Comparison of ENCODE assay signal across 1 cellular context in the genomic region with DNA sequence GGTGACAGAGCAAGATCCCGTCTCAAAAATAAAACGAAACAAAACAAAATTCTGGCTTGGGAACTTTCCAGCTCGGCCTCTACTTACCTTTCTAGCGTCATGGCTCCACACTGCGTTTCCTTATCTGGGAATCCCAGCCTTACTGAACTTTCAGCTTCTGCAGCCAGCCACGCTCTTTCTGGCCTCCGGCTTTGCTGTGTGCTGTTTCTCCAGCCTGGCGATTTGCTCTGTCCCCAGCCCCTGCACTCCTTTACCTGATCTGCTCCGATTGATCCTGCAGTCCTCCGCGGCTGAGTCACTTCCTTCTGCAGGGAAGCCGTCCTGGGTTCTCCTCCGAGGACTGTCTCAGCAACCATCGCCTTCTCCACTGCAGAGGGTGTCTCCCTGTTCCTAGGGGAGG.
TF ChIP-seq lines count a peak whose summit lies in the region.

No MANE protein-coding gene starts in this region.

TF ChIP-seq in WTC11, 78 proteins besides CTCF, POLR2A, EP300 and RAD21 (continued from another document):
- TF ChIP-seq ARID4B (CRISPR knock-in tag; IDR thresholded peaks at IDR 0.05; ENCODE audit: borderline replicate concordance), result no peak
- TF ChIP-seq JUN (CRISPR knock-in tag; IDR thresholded peaks at IDR 0.05), result no peak
- TF ChIP-seq FOXJ3 (CRISPR knock-in tag; IDR thresholded peaks at IDR 0.05; ENCODE audit: borderline replicate concordance), result no peak
- TF ChIP-seq SOX15 (CRISPR knock-in tag; IDR thresholded peaks at IDR 0.05), result no peak
- no peak for TF ChIP-seq STAT6 (CRISPR knock-in tag; conservative IDR thresholded peaks at IDR 0.05; ENCODE audit: low read depth)
- no peak for TF ChIP-seq MLX (CRISPR knock-in tag; IDR thresholded peaks at IDR 0.05)
